ENCODE assay signal across 28 cellular contexts in genomic region chr7:84083846-84084245, GRCh38.
"Had no signal": no experiment of that assay in that cellular context is flagged by ENCODE, and none has a peak within 500 bp of the region (broad histone marks: within the 10 kb centered on the region; RNA-seq: fewer than 3 reads in every experiment).

No MANE protein-coding gene starts in this region.

- DNase-seq: hippocampal formation; kidney glomerular epithelial cell; left cardiac atrium; left lung; mesendoderm; naive B cell; natural killer cell; nephron progenitor cell; occipital lobe; psoas muscle; right cardiac atrium; stimulated activated CD4-positive, alpha-beta T cell treated with anti-CD3 and anti-CD28 coated beads, Interleukin-12 subunit alpha, Interleukin-12 subunit beta, amount 100 ng/mL, for 4 hours; stimulated activated CD4-positive, alpha-beta T cell treated with anti-CD3 and anti-CD28 coated beads, Interleukin-15, amount 100 ng/mL, for 24 hours; stimulated activated CD4-positive, alpha-beta T cell treated with anti-CD3 and anti-CD28 coated beads, Interleukin-2, amount 100 ng/mL, for 24 hours; stimulated activated CD4-positive, alpha-beta T cell treated with anti-CD3 and anti-CD28 coated beads, Interleukin-4, amount 100 ng/mL, for 1 hour; stimulated activated naive B cell treated with anti-CD40 and anti-IgM and Interleukin-4, amounts not matched to agents 10 μg/mL and 1 μg/mL and 100 μg/mL, for 72 hours; stimulated activated naive CD8-positive, alpha-beta T cell treated with anti-CD3 and anti-CD28 coated beads, Interleukin-15, Interleukin-2, amounts not matched to agents 100 U/mL and 50 U/mL, for 24 hours; stomach; testis; tibial artery; trophoblast cell; upper lobe of right lung had no signal

- H3K4me1 ChIP-seq: left lung, neural progenitor cell, parathyroid adenoma, psoas muscle, stomach, testis, tibial artery, upper lobe of right lung had no signal

- H3K27me3 ChIP-seq: left lung, neural progenitor cell, neutrophil, stomach, testis, tibial artery, upper lobe of right lung had no signal

- H3K9ac ChIP-seq: neural progenitor cell, parathyroid adenoma had no signal

- H3K9me3 ChIP-seq: left lung, neutrophil, psoas muscle, stomach, testis, tibial artery, upper lobe of right lung had no signal

- H2AFZ ChIP-seq: neural progenitor cell, parathyroid adenoma had no signal

- H3K4me2 ChIP-seq: neural progenitor cell had no signal

- H3K4me3 ChIP-seq: left lung, lung, neural progenitor cell, psoas muscle, skin epidermis, stomach, testis, tibial artery, upper lobe of right lung had no signal

- H3K36me3 ChIP-seq: left lung, neural progenitor cell, neutrophil, stomach, tibial artery, upper lobe of right lung had no signal

- ATAC-seq: left cardiac atrium; left lung; natural killer cell; psoas muscle; right cardiac atrium; sciatic nerve; stimulated activated naive B cell treated with anti-CD40 and anti-IgM and Interleukin-4, amounts not matched to agents 10 μg/mL and 1 μg/mL and 100 μg/mL, for 72 hours; stimulated activated naive CD8-positive, alpha-beta T cell treated with anti-CD3 and anti-CD28 coated beads, Interleukin-15, Interleukin-2, amounts not matched to agents 100 U/mL and 50 U/mL, for 24 hours; upper lobe of right lung had no signal

- H3K79me2 ChIP-seq: parathyroid adenoma had no signal
